Comparison of ENCODE assay signal across 1 cellular context in genomic region chr4:153639556-153640475, GRCh38.
TF ChIP-seq lines count a peak whose summit lies in the region.

No MANE protein-coding gene starts in this region.

TF ChIP-seq in HepG2, 621 proteins besides CTCF, POLR2A, EP300 and RAD21 (continues in another document):
- TF ChIP-seq, protein P1, sequence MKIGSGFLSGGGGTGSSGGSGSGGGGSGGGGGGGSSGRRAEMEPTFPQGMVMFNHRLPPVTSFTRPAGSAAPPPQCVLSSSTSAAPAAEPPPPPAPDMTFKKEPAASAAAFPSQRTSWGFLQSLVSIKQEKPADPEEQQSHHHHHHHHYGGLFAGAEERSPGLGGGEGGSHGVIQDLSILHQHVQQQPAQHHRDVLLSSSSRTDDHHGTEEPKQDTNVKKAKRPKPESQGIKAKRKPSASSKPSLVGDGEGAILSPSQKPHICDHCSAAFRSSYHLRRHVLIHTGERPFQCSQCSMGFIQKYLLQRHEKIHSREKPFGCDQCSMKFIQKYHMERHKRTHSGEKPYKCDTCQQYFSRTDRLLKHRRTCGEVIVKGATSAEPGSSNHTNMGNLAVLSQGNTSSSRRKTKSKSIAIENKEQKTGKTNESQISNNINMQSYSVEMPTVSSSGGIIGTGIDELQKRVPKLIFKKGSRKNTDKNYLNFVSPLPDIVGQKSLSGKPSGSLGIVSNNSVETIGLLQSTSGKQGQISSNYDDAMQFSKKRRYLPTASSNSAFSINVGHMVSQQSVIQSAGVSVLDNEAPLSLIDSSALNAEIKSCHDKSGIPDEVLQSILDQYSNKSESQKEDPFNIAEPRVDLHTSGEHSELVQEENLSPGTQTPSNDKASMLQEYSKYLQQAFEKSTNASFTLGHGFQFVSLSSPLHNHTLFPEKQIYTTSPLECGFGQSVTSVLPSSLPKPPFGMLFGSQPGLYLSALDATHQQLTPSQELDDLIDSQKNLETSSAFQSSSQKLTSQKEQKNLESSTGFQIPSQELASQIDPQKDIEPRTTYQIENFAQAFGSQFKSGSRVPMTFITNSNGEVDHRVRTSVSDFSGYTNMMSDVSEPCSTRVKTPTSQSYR (CRISPR knock-in tag; IDR thresholded peaks at IDR 0.05; ENCODE audit: borderline replicate concordance): 0 out of 2 replicates have a peak, but pooled peaks have one; percentile 5
- TF ChIP-seq ZNF224 (CRISPR knock-in tag; IDR thresholded peaks at IDR 0.05): no peak
- TF ChIP-seq, protein P2, sequence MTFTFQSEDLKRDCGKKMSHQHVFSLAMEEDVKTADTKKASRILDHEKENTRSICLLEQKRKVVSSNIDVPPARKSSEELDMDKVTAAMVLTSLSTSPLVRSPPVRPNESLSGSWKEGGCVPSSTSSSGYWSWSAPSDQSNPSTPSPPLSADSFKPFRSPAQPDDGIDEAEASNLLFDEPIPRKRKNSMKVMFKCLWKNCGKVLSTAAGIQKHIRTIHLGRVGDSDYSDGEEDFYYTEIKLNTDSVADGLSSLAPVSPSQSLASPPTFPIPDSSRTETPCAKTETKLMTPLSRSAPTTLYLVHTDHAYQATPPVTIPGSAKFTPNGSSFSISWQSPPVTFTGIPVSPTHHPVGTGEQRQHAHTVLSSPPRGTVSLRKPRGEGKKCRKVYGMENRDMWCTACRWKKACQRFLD (CRISPR knock-in tag; IDR thresholded peaks at IDR 0.05; ENCODE audit: borderline replicate concordance): no peak
- no peak for TF ChIP-seq GABPA (IDR thresholded peaks at IDR 0.05; ENCODE audit: low read depth, low read length)
- TF ChIP-seq GABPA (CRISPR knock-in tag; IDR thresholded peaks at IDR 0.05; ENCODE audit: low read depth): no peak
- TF ChIP-seq, protein P3, sequence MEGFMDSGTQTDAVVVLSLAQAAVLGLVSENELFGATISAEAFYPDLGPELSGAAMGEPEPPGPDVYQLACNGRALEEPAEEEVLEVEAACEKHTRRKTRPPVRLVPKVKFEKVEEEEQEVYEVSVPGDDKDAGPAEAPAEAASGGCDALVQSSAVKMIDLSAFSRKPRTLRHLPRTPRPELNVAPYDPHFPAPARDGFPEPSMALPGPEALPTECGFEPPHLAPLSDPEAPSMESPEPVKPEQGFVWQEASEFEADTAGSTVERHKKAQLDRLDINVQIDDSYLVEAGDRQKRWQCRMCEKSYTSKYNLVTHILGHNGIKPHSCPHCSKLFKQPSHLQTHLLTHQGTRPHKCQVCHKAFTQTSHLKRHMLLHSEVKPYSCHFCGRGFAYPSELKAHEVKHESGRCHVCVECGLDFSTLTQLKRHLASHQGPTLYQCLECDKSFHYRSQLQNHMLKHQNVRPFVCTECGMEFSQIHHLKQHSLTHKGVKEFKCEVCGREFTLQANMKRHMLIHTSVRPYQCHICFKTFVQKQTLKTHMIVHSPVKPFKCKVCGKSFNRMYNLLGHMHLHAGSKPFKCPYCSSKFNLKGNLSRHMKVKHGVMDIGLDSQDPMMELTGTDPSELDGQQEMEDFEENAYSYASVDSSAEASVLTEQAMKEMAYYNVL (CRISPR knock-in tag; IDR thresholded peaks at IDR 0.05; ENCODE audit: borderline replicate concordance): no peak
- TF ChIP-seq ZNF75D (CRISPR knock-in tag; IDR thresholded peaks at IDR 0.05; ENCODE audit: borderline replicate concordance): no peak
- no peak for TF ChIP-seq PBX3 (CRISPR knock-in tag; IDR thresholded peaks at IDR 0.05; ENCODE audit: borderline replicate concordance)
- TF ChIP-seq SOX6 (IDR thresholded peaks at IDR 0.05): no peak
- peak; percentile 37 for TF ChIP-seq SOX6 (CRISPR knock-in tag; IDR thresholded peaks at IDR 0.05)
- TF ChIP-seq, protein P4, sequence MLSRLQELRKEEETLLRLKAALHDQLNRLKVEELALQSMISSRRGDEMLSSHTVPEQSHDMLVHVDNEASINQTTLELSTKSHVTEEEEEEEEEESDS (CRISPR knock-in tag; IDR thresholded peaks at IDR 0.05; ENCODE audit: borderline replicate concordance): no peak
- no peak for TF ChIP-seq MED8 (CRISPR knock-in tag; IDR thresholded peaks at IDR 0.05; ENCODE audit: insufficient replicate concordance)
- TF ChIP-seq PITX1 (CRISPR knock-in tag; IDR thresholded peaks at IDR 0.05): 0 out of 2 replicates have a peak, but pooled peaks have one; percentile 6
- no peak for TF ChIP-seq ZNF232 (CRISPR knock-in tag; IDR thresholded peaks at IDR 0.05; ENCODE audit: borderline replicate concordance)
- peak; percentile 45; the same call in 1 of the 2 replicates for TF ChIP-seq ZMYM4 (CRISPR knock-in tag; IDR thresholded peaks at IDR 0.05)
- no peak for TF ChIP-seq ZNF547 (CRISPR knock-in tag; IDR thresholded peaks at IDR 0.05)
- 0 out of 2 replicates have a peak, but pooled peaks have one; percentile 31 for TF ChIP-seq ZBTB7A (CRISPR knock-in tag; IDR thresholded peaks at IDR 0.05)
- no peak for TF ChIP-seq BCL3 (CRISPR knock-in tag; IDR thresholded peaks at IDR 0.05)
- no peak for TF ChIP-seq SP140L (CRISPR knock-in tag; IDR thresholded peaks at IDR 0.05; ENCODE audit: borderline replicate concordance)
- TF ChIP-seq SAP130 (CRISPR knock-in tag; IDR thresholded peaks at IDR 0.05; ENCODE audit: low read depth): peak; percentile 44; the same call in 1 of the 2 replicates
- TF ChIP-seq JUND (CRISPR knock-in tag; IDR thresholded peaks at IDR 0.05): no peak
- TF ChIP-seq MAZ (IDR thresholded peaks at IDR 0.05; ENCODE audit: borderline replicate concordance, low read depth, low read length): no peak
- 0 out of 2 replicates have a peak, but pooled peaks have one; percentile 36 for TF ChIP-seq MAZ (CRISPR knock-in tag; IDR thresholded peaks at IDR 0.05; ENCODE audit: low read depth)
- TF ChIP-seq ZNF317 (CRISPR knock-in tag; IDR thresholded peaks at IDR 0.05): no peak
- no peak for TF ChIP-seq CHD4 (IDR thresholded peaks at IDR 0.05; ENCODE audit: borderline replicate concordance, low read length)
- TF ChIP-seq KAT8 (CRISPR knock-in tag; IDR thresholded peaks at IDR 0.05): peak; percentile 46; the same call in 1 of the 2 replicates
- TF ChIP-seq ZNF572 (CRISPR knock-in tag; IDR thresholded peaks at IDR 0.05): no peak
- no peak for TF ChIP-seq KAT2B (IDR thresholded peaks at IDR 0.05; ENCODE audit: borderline replicate concordance, low read depth, low read length)
- TF ChIP-seq CHCHD3 (CRISPR knock-in tag; IDR thresholded peaks at IDR 0.05): 0 out of 2 replicates have a peak, but pooled peaks have one; percentile 54
- no peak for TF ChIP-seq AHR (CRISPR knock-in tag; IDR thresholded peaks at IDR 0.05)
- TF ChIP-seq, protein P5, sequence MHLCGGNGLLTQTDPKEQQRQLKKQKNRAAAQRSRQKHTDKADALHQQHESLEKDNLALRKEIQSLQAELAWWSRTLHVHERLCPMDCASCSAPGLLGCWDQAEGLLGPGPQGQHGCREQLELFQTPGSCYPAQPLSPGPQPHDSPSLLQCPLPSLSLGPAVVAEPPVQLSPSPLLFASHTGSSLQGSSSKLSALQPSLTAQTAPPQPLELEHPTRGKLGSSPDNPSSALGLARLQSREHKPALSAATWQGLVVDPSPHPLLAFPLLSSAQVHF (CRISPR knock-in tag; IDR thresholded peaks at IDR 0.05): no peak
- TF ChIP-seq ZNF33B (CRISPR knock-in tag; IDR thresholded peaks at IDR 0.05): no peak
- TF ChIP-seq, protein P6, sequence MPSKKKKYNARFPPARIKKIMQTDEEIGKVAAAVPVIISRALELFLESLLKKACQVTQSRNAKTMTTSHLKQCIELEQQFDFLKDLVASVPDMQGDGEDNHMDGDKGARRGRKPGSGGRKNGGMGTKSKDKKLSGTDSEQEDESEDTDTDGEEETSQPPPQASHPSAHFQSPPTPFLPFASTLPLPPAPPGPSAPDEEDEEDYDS (CRISPR knock-in tag; IDR thresholded peaks at IDR 0.05): no peak
- peak; percentile 56; the same call in 1 of the 2 replicates for TF ChIP-seq TFDP1 (CRISPR knock-in tag; IDR thresholded peaks at IDR 0.05; ENCODE audit: borderline replicate concordance)
- TF ChIP-seq NCOA2 (CRISPR knock-in tag; IDR thresholded peaks at IDR 0.05): no peak
- no peak for TF ChIP-seq SRSF1 (optimal IDR thresholded peaks at IDR 0.05; ENCODE audit: low read depth, low read length)
- peak; percentile 76 for TF ChIP-seq RAD51 (IDR thresholded peaks at IDR 0.05; ENCODE audit: borderline replicate concordance)
- TF ChIP-seq RXRB (CRISPR knock-in tag; IDR thresholded peaks at IDR 0.05; ENCODE audit: borderline replicate concordance): 0 out of 2 replicates have a peak, but pooled peaks have one; percentile 10
- TF ChIP-seq, protein P7, sequence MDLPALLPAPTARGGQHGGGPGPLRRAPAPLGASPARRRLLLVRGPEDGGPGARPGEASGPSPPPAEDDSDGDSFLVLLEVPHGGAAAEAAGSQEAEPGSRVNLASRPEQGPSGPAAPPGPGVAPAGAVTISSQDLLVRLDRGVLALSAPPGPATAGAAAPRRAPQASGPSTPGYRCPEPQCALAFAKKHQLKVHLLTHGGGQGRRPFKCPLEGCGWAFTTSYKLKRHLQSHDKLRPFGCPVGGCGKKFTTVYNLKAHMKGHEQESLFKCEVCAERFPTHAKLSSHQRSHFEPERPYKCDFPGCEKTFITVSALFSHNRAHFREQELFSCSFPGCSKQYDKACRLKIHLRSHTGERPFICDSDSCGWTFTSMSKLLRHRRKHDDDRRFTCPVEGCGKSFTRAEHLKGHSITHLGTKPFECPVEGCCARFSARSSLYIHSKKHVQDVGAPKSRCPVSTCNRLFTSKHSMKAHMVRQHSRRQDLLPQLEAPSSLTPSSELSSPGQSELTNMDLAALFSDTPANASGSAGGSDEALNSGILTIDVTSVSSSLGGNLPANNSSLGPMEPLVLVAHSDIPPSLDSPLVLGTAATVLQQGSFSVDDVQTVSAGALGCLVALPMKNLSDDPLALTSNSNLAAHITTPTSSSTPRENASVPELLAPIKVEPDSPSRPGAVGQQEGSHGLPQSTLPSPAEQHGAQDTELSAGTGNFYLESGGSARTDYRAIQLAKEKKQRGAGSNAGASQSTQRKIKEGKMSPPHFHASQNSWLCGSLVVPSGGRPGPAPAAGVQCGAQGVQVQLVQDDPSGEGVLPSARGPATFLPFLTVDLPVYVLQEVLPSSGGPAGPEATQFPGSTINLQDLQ (CRISPR knock-in tag; IDR thresholded peaks at IDR 0.05): no peak
- TF ChIP-seq SMAD3 (CRISPR knock-in tag; IDR thresholded peaks at IDR 0.05): no peak
- TF ChIP-seq TFE3 (CRISPR knock-in tag; IDR thresholded peaks at IDR 0.05): peak; percentile 78
- TF ChIP-seq ZNF747 (CRISPR knock-in tag; IDR thresholded peaks at IDR 0.05; ENCODE audit: borderline replicate concordance): no peak
- peak; percentile 37; the same call in 1 of the 2 replicates for TF ChIP-seq ZNF350 (CRISPR knock-in tag; IDR thresholded peaks at IDR 0.05; ENCODE audit: borderline replicate concordance, low read depth)
- TF ChIP-seq KMT2B (CRISPR knock-in tag; IDR thresholded peaks at IDR 0.05): no peak
- TF ChIP-seq, protein P8, sequence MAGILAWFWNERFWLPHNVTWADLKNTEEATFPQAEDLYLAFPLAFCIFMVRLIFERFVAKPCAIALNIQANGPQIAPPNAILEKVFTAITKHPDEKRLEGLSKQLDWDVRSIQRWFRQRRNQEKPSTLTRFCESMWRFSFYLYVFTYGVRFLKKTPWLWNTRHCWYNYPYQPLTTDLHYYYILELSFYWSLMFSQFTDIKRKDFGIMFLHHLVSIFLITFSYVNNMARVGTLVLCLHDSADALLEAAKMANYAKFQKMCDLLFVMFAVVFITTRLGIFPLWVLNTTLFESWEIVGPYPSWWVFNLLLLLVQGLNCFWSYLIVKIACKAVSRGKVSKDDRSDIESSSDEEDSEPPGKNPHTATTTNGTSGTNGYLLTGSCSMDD (CRISPR knock-in tag; IDR thresholded peaks at IDR 0.05): no peak
- peak; percentile 54; the same call in 1 of the 2 replicates for TF ChIP-seq ZNF788 (CRISPR knock-in tag; IDR thresholded peaks at IDR 0.05; ENCODE audit: borderline replicate concordance)
- TF ChIP-seq NONO (IDR thresholded peaks at IDR 0.05): no peak
- TF ChIP-seq NONO (CRISPR knock-in tag; conservative IDR thresholded peaks at IDR 0.05): 0 out of 2 replicates have a peak, but pooled peaks have one; percentile 24
- TF ChIP-seq TGIF2 (CRISPR knock-in tag; IDR thresholded peaks at IDR 0.05): 0 out of 2 replicates have a peak, but pooled peaks have one; percentile 18
